Comparison of ENCODE assay signal across 34 cellular contexts in genomic region chr5:44794371-44794770, GRCh38.
"Had no signal": no experiment of that assay in that cellular context is flagged by ENCODE, and none has a peak within 500 bp of the region (broad histone marks: within the 10 kb centered on the region; RNA-seq: fewer than 3 reads in every experiment).

No MANE protein-coding gene starts in this region.

- H3K27ac ChIP-seq: KMS-11 had no signal

- H3K4me2 ChIP-seq: KMS-11 had no signal

- H3K27me3 ChIP-seq: MG63 had no signal

- H3K4me3 ChIP-seq: MG63 had no signal

- H3K36me3 ChIP-seq: MG63 had no signal

- DNase-seq: Karpas-422, Kasumi-1, KG1, MG63, MM.1S, MV-4-11, NCI-H1048, NCI-H1092, NCI-H1092 treated with DMSO at 0.1 percent for 48 hours, NCI-H1105, NCI-H1105 treated with DMSO at 0.1 percent for 48 hours, NCI-H1417, NCI-H1417 treated with DMSO at 0.1 percent for 48 hours, NCI-H1436, NCI-H1436 treated with DMSO at 0.1 percent for 48 hours, NCI-H146, NCI-H1694, NCI-H1694 treated with DMSO at 0.1 percent for 48 hours, NCI-H187, NCI-H187 treated with DMSO at 0.1 percent for 48 hours, NCI-H1930, NCI-H2029, NCI-H2029 treated with DMSO at 0.1 percent for 48 hours, NCI-H2081, NCI-H2081 treated with DMSO at 0.1 percent for 48 hours, NCI-H2107, NCI-H2171, NCI-H2171 treated with DMSO at 0.1 percent for 48 hours, NCI-H2227 treated with DMSO at 0.1 percent for 48 hours, NCI-H226, NCI-H345, NCI-H446, NCI-H446 treated with DMSO at 0.1 percent for 48 hours had no signal

- H3K9ac ChIP-seq: KMS-11 had no signal
